In genomic region chr2:85767803-85768665, GRCh38 we compare ENCODE assay signal across 17 cellular contexts. TPM values are rescaled to one million over a fixed set of nuclear protein-coding genes. Genes with fewer than 3 reads are reported as not detected.
DNase-seq lines count a peak whose midpoint lies in the region; ATAC-seq and TF ChIP-seq lines count a peak whose summit lies in the region.
"Had no signal": no experiment of that assay in that cellular context is flagged by ENCODE, and none has a peak within 500 bp of the region (broad histone marks: within the 10 kb centered on the region; RNA-seq: fewer than 3 reads in every experiment).

No MANE protein-coding gene starts in this region.

- H3K9me3 ChIP-seq in BLaER1 (no peaks in the 10 kb centered on the region), mesenchymal stem cell (ENCODE audit: control insufficient read depth, low read length) (no peaks in the 10 kb centered on the region), skeletal muscle satellite cell (replicated peaks; ENCODE audit: low read length) (no peaks in the 10 kb centered on the region), upper lobe of right lung (no peaks in the 10 kb centered on the region)
- H3K9me3 ChIP-seq: adrenal gland, Caco-2, ovary had no signal

- H2BK5ac ChIP-seq in mesenchymal stem cell (ENCODE audit: low read depth, low read length, poor library complexity, severe bottlenecking): no peak overlapping the region

- H3K4me1 ChIP-seq in BLaER1 (peaks cover 23% of the 10 kb centered on the region), mesenchymal stem cell (ENCODE audit: control insufficient read depth, insufficient read depth, low read depth, low read length) (peaks cover 78% of the 10 kb centered on the region), skeletal muscle satellite cell (ENCODE audit: control insufficient read depth, insufficient read depth, low read length) (peaks cover 80% of the 10 kb centered on the region), upper lobe of right lung (peaks cover 74% of the 10 kb centered on the region)
- H3K4me1 ChIP-seq: Caco-2 had no signal

- no peak overlapping the region for H3K4me3 ChIP-seq in BLaER1
- H3K4me3 ChIP-seq in mesenchymal stem cell (ENCODE audit: insufficient read depth in 1 of 2, low read depth in 1 of 2, low read length in 2 of 2): peak overlapping the region in 1 of 2 experiments; percentile 1
- no peak overlapping the region for H3K4me3 ChIP-seq in skeletal muscle satellite cell (ENCODE audit: low read length)
- no peak overlapping the region for H3K4me3 ChIP-seq in upper lobe of right lung
- H3K4me3 ChIP-seq: adrenal gland, ovary, skin epidermis had no signal

- peak overlapping the region; percentile 64 for H2AK5ac ChIP-seq in mesenchymal stem cell (ENCODE audit: low read length, severe bottlenecking)

- H3K4ac ChIP-seq in mesenchymal stem cell (ENCODE audit: low read depth in 1 of 2, low read length in 2 of 2): peak overlapping the region; percentile 42 to 62

- CTCF ChIA-PET in RWPE1 (lab: Yijun Ruan, JAX): interaction anchor here (0.7 kb wide), 1 partner anchor 16 kb away, joined by 3 read pairs; no protein-coding TSS in a partner anchor
- CTCF ChIA-PET in HEK293T (lab: Yijun Ruan, JAX): interaction anchor here (0.6 kb wide), 1 partner anchor 148 kb away, joined by 3 read pairs; no protein-coding TSS in a partner anchor

- no peaks in the 10 kb centered on the region for H3K79me1 ChIP-seq in mesenchymal stem cell (replicated peaks; ENCODE audit: low read length, poor library complexity, severe bottlenecking)

- no peak overlapping the region for H3K23ac ChIP-seq in mesenchymal stem cell (ENCODE audit: low read length in 2 of 2)

- H4K20me1 ChIP-seq in BLaER1: no peaks in the 10 kb centered on the region; the same call in 1 of the 2 replicates

- 87% methylated on average over 12 of the region's 12 CpGs for WGBS in mesenchymal stem cell

- no peak overlapping the region for H2AFZ ChIP-seq in mesenchymal stem cell (ENCODE audit: low read depth, low read length)

- peak overlapping the region in 1 of 2 experiments; percentile 85 for H3K14ac ChIP-seq in mesenchymal stem cell (ENCODE audit: low read length in 2 of 2)

- DNase-seq in RWPE1 (ENCODE audit: low spot score) (no peak), mesenchymal stem cell (no peak), NCI-H1105 treated with DMSO at 0.1 percent for 48 hours (lab: John Stamatoyannopoulos, UW) (no peak), upper lobe of right lung (no peak), HEK293T (ENCODE audit: extremely low spot score) (no peak)
- DNase-seq: activated CD4-positive, alpha-beta T cell treated with anti-CD3 and anti-CD28 coated beads for 48 hours; activated CD8-positive, alpha-beta memory T cell treated with anti-CD3 and anti-CD28 coated beads, Interleukin-2, amount 50 U/mL, for 48 hours; activated effector memory CD4-positive, alpha-beta T cell treated with Interleukin-2 at 50 U/mL for 16 hours; Caco-2; central memory CD4-positive, alpha-beta T cell; stimulated activated CD4-positive, alpha-beta T cell treated with anti-CD3 and anti-CD28 coated beads, Interleukin-2, amount 100 ng/mL, for 48 hours had no signal

- H3K9ac ChIP-seq in BLaER1 (no peak overlapping the region), mesenchymal stem cell (ENCODE audit: low read length) (no peak overlapping the region), skeletal muscle satellite cell (ENCODE audit: low read depth, low read length) (peak overlapping the region; percentile 84)

- H2BK12ac ChIP-seq in mesenchymal stem cell (ENCODE audit: low read length in 2 of 2): peak overlapping the region; percentile 2 to 93

- peak overlapping the region; percentile 58 for H2BK15ac ChIP-seq in mesenchymal stem cell (ENCODE audit: low read depth, poor library complexity, severe bottlenecking)

- peak overlapping the region; percentile 54 to 95 for H3K18ac ChIP-seq in mesenchymal stem cell (ENCODE audit: low read depth in 1 of 2, low read length in 2 of 2)

- ATAC-seq in GM18868 (IDR thresholded peaks at IDR 0.05; ENCODE audit: unreplicated experiment) (no peak), upper lobe of right lung (no peak)

- H4K8ac ChIP-seq in mesenchymal stem cell (ENCODE audit: low read length): peak overlapping the region; percentile 27

- no peak for TF ChIP-seq CTCF in RWPE1 (conservative IDR thresholded peaks at IDR 0.05; ENCODE audit: low read depth)
- TF ChIP-seq CTCF in upper lobe of right lung (IDR thresholded peaks at IDR 0.05): no peak

- H2BK120ac ChIP-seq in mesenchymal stem cell (ENCODE audit: low read depth, low read length): peak overlapping the region; percentile 74

- intact Hi-C loops in upper lobe of right lung (cut with DNase I): no loop called here

- POLR2A ChIA-PET in RWPE1 (lab: Yijun Ruan, JAX; ENCODE audit: low non-redundant PET) (no interaction called here), HEK293T (lab: Yijun Ruan, JAX) (no interaction called here)

- H3K27me3 ChIP-seq in BLaER1 (peaks cover 17% of the 10 kb centered on the region), mesenchymal stem cell (ENCODE audit: control insufficient read depth in 1 of 2, insufficient read depth in 1 of 2, low read length in 2 of 2) (peaks cover 5 to 6% of the 10 kb centered on the region in 2 experiments), skeletal muscle satellite cell (ENCODE audit: control insufficient read depth, insufficient read depth, low read length) (no peaks in the 10 kb centered on the region), upper lobe of right lung (no peaks in the 10 kb centered on the region)
- H3K27me3 ChIP-seq: ovary had no signal

- peak overlapping the region; percentile 48 for H3K4me2 ChIP-seq in BLaER1
- H3K4me2 ChIP-seq in mesenchymal stem cell (ENCODE audit: low read length, poor library complexity, severe bottlenecking): no peak overlapping the region
- H3K4me2 ChIP-seq in skeletal muscle satellite cell (ENCODE audit: low read length): peak overlapping the region; percentile 1

- no peaks in the 10 kb centered on the region for H3K36me3 ChIP-seq in BLaER1
- H3K36me3 ChIP-seq in mesenchymal stem cell (ENCODE audit: control insufficient read depth in 1 of 2, insufficient read depth in 2 of 2, low read depth in 1 of 2, low read length in 2 of 2): peaks cover 0 to 19% of the 10 kb centered on the region in 2 experiments
- peaks cover 79% of the 10 kb centered on the region for H3K36me3 ChIP-seq in skeletal muscle satellite cell (ENCODE audit: insufficient read depth, low read length)
- peaks cover 36% of the 10 kb centered on the region for H3K36me3 ChIP-seq in upper lobe of right lung
- H3K36me3 ChIP-seq: adrenal gland, ovary had no signal

- H3K27ac ChIP-seq in BLaER1: no peak overlapping the region
- peak overlapping the region; percentile 98 for H3K27ac ChIP-seq in RWPE1
- H3K27ac ChIP-seq in mesenchymal stem cell (ENCODE audit: low read length, poor library complexity, severe bottlenecking): no peak overlapping the region
- H3K27ac ChIP-seq in upper lobe of right lung: no peak overlapping the region
- H3K27ac ChIP-seq: adrenal gland, ovary had no signal

- peak overlapping the region; percentile 37 for H4K91ac ChIP-seq in mesenchymal stem cell (ENCODE audit: low read length)

TF ChIP-seq in HEK293T, 16 proteins besides CTCF, POLR2A, EP300 and RAD21:
- TF ChIP-seq HDGF (IDR thresholded peaks at IDR 0.05; ENCODE audit: borderline replicate concordance): no peak
- no peak for TF ChIP-seq ZNF384 (IDR thresholded peaks at IDR 0.05)
- no peak for TF ChIP-seq FOXA1 (IDR thresholded peaks at IDR 0.05)
- TF ChIP-seq CTBP1 (IDR thresholded peaks at IDR 0.05; ENCODE audit: borderline replicate concordance): no peak
- TF ChIP-seq TARDBP (IDR thresholded peaks at IDR 0.05): no peak
- no peak for TF ChIP-seq NFRKB (IDR thresholded peaks at IDR 0.05)
- no peak for TF ChIP-seq SP1 (IDR thresholded peaks at IDR 0.05)
- TF ChIP-seq ARNT (IDR thresholded peaks at IDR 0.05): no peak
- TF ChIP-seq, protein P1, sequence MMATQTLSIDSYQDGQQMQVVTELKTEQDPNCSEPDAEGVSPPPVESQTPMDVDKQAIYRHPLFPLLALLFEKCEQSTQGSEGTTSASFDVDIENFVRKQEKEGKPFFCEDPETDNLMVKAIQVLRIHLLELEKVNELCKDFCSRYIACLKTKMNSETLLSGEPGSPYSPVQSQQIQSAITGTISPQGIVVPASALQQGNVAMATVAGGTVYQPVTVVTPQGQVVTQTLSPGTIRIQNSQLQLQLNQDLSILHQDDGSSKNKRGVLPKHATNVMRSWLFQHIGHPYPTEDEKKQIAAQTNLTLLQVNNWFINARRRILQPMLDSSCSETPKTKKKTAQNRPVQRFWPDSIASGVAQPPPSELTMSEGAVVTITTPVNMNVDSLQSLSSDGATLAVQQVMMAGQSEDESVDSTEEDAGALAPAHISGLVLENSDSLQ (IDR thresholded peaks at IDR 0.05): no peak
- no peak for TF ChIP-seq FOXM1 (IDR thresholded peaks at IDR 0.05; ENCODE audit: borderline replicate concordance)
- no peak for TF ChIP-seq FOXK2 (IDR thresholded peaks at IDR 0.05)
- TF ChIP-seq ELF4 (IDR thresholded peaks at IDR 0.05): no peak
- TF ChIP-seq SUZ12 (IDR thresholded peaks at IDR 0.05): no peak
- TF ChIP-seq LEF1 (IDR thresholded peaks at IDR 0.05; ENCODE audit: borderline replicate concordance): no peak
- no peak for TF ChIP-seq L3MBTL2 (conservative IDR thresholded peaks at IDR 0.05)
- TF ChIP-seq BHLHE40 (IDR thresholded peaks at IDR 0.05; ENCODE audit: borderline replicate concordance): no peak
TF ChIP-seq in HEK293T: peak in this region for 0.

RNA-seq across cellular contexts. Expression of gene ATOH8, which starts 14.2 kb away (rescaled TPM):
- 5.8 TPM for polyA plus RNA-seq in mesenchymal stem cell (2013, experiment 1 of 2)
- polyA plus RNA-seq in mesenchymal stem cell (2013, experiment 2 of 2): 6.0 TPM
- total RNA-seq in skeletal muscle satellite cell (2012; rRNA removed): 36.3 and 44.6 TPM in 2 replicates
- 93.6 TPM for total RNA-seq in upper lobe of right lung
- total RNA-seq: Caco-2 had no signal
